In genomic region chr1:162840256-162840839, GRCh38 we compare ENCODE assay signal across 2 cellular contexts.
TF ChIP-seq lines count a peak whose summit lies in the region.

No MANE protein-coding gene starts in this region.

TF ChIP-seq in IMR-90, 13 proteins besides CTCF, POLR2A, EP300 and RAD21:
- TF ChIP-seq MAFK (IDR thresholded peaks at IDR 0.05; ENCODE audit: low read depth, low read length) (peak; percentile 91), RCOR1 (IDR thresholded peaks at IDR 0.05; ENCODE audit: insufficient replicate concordance, low read length) (no peak)

TF ChIP-seq in K562, 482 proteins besides CTCF, POLR2A, EP300 and RAD21:
- TF ChIP-seq MAFK (IDR thresholded peaks at IDR 0.05; ENCODE audit: low read length) (peak; percentile 72), ZNF316 (IDR thresholded peaks at IDR 0.05) (peak; percentile 83), TAF15 (IDR thresholded peaks at IDR 0.05; ENCODE audit: low read depth, low read length) (no peak), POLR2H (tag; IDR thresholded peaks at IDR 0.05; ENCODE audit: low read depth) (no peak), C11orf30 (IDR thresholded peaks at IDR 0.05; ENCODE audit: low read depth) (peak; percentile 66; the same call in 1 of the 2 replicates), MAFF (IDR thresholded peaks at IDR 0.05; ENCODE audit: low read length) (peak; percentile 67), MAFG (tag; conservative IDR thresholded peaks at IDR 0.05) (peak; percentile 66)
